28 cellular contexts compared by ENCODE assay signal in the genomic region with DNA sequence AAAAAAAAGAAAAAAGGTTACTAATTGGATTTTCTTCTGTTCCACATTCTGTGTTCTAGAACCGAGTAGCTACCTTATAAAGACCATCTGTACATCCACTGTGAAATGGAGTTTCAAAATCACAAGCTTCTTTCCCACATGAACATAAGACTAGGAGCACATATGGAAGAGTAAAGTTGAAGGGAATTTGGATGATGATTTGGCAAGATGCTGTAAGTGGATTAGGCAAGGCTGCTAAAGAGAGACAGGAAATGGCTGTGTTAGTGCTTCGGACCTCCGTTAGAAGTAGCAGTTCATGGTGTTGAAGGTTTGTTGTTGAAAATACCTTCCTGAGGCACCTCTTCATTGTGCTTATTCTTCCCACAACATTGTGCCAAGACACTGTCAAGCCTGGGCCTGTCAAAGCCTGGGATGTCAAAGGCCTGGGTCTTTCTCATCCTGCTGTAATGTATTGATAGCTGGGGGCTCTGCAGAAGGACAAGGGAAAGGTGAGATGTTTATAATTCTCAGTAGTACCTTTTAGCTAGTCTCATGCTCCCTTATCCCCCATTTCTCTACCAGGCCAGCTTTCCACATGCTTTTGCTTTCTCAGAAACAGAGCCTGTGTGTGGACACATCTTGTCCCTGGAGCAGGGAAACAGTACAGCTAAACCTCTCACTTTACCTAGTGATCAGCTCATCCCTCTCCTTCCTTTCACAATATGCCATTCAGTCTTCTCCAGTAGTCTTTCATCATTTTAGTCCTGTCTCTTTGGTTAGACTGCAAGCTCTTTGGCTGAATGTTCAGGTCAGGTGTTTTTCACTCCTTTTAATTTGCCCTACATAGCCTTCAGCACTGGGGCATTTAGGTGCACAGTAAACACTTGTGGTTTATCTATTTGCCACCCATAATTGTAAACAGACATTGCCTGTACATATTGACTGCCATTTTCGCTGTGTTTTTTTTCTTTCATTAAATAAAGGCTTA. TPM values are rescaled to one million over a fixed set of nuclear protein-coding genes. Genes with fewer than 3 reads are reported as not detected.
DNase-seq lines count a peak whose midpoint lies in the region; ATAC-seq, FAIRE-seq and TF ChIP-seq lines count a peak whose summit lies in the region.
"Had no signal": no experiment of that assay in that cellular context is flagged by ENCODE, and none has a peak within 500 bp of the region (broad histone marks: within the 10 kb centered on the region; RNA-seq: fewer than 3 reads in every experiment).

No MANE protein-coding gene starts in this region.

- 61 to 71% (median 68%) methylated on average over 4 of the region's 4 CpGs for WGBS in psoas muscle, 3 donors

- TF ChIP-seq CTCF in cardiac fibroblast (IDR thresholded peaks at IDR 0.05; ENCODE audit: low read depth, low read length) = no peak
- no peak for TF ChIP-seq CTCF in psoas muscle (IDR thresholded peaks at IDR 0.05)

- no peak for FAIRE-seq in GM12892 (lab: Jason Lieb, UNC)
- FAIRE-seq: A549, D721Med, GM19239, kidney had no signal

- DNase-seq in NCI-H82 (lab: John Stamatoyannopoulos, UW) (peak; percentile 10), NCI-H82 treated with DMSO at 0.1 percent for 48 hours (lab: John Stamatoyannopoulos, UW; ENCODE audit: unreplicated experiment) (no peak), cardiac fibroblast (ENCODE audit: low read depth in 2 of 2) (peak; percentile 43 to 63), fibroblast of the conjunctiva (ENCODE audit: low read depth) (peak; percentile 8), psoas muscle (no peak), GM12892 (ENCODE audit: insufficient read length) (no peak), amniotic stem cell (lab: John Stamatoyannopoulos, UW) (no peak)
- DNase-seq: activated CD4-positive, alpha-beta T cell treated with anti-CD3 and anti-CD28 coated beads, Interleukin-2, amount 50 U/mL, for 1 hour; activated CD8-positive, alpha-beta memory T cell treated with anti-CD3 and anti-CD28 coated beads, Interleukin-2, amount 50 U/mL, for 4 hours; activated effector memory CD4-positive, alpha-beta T cell treated with anti-CD3 and anti-CD28 coated beads, Interleukin-2, amount 50 U/mL, for 16 hours; hippocampal formation; kidney; NCI-H187; NCI-H446; stimulated activated naive B cell treated with anti-CD40 and anti-IgM and Interleukin-4, amounts not matched to agents 10 μg/mL and 1 μg/mL and 100 μg/mL, for 72 hours; T-helper 2 cell; testis had no signal

- ATAC-seq in psoas muscle (peak in 3 of 4 donors; percentile 60 to 70 (median 63)), GM21528 (IDR thresholded peaks at IDR 0.05; ENCODE audit: low FRiP score, unreplicated experiment) (no peak)
- ATAC-seq: A549; GM23338; natural killer cell treated with Interleukin-12 subunit alpha and Interleukin-12 subunit beta and Interleukin-15 and Interleukin-18, amount 100 ng/mL, for 72 hours; stimulated activated naive B cell treated with anti-CD40 and anti-IgM and Interleukin-4, amounts not matched to agents 10 μg/mL and 1 μg/mL and 100 μg/mL, for 72 hours had no signal

- no peak for TF ChIP-seq POLR2A in GM12892 (IDR thresholded peaks at IDR 0.05; ENCODE audit: low read depth, low read length)

- H3K27me3 ChIP-seq in psoas muscle (ENCODE audit: insufficient read depth in 3 of 3, low read length in 2 of 3) = no peaks in the 10 kb centered on the region
- H3K27me3 ChIP-seq: BLaER1 treated with 17β-estradiol and CSF1 and Interleukin-3, amounts not matched to agents 10 nM and 100 nM; cardiac muscle cell; testis had no signal

- H3K9me3 ChIP-seq in psoas muscle = no peaks in the 10 kb centered on the region
- H3K9me3 ChIP-seq: testis had no signal

- H3K4me1 ChIP-seq in psoas muscle = peaks cover 5% of the 10 kb centered on the region
- H3K4me1 ChIP-seq: BLaER1 treated with 17β-estradiol and CSF1 and Interleukin-3, amounts not matched to agents 10 nM and 100 nM; parathyroid adenoma; testis had no signal

- H3K27ac ChIP-seq in psoas muscle = no peak overlapping the region
- H3K27ac ChIP-seq: A549; BLaER1 treated with 17β-estradiol and CSF1 and Interleukin-3, amounts not matched to agents 10 nM and 100 nM; cardiac muscle cell; parathyroid adenoma; SK-N-MC; testis; VCaP had no signal

- intact Hi-C loops in psoas muscle (cut with DNase I) = loop anchor here in 1 of 2 donors (10.0 kb wide), 1 partner anchor 69 kb away; the partner anchor contains the start of gene SGMS2

- H3K4me3 ChIP-seq in cardiac fibroblast (replicated peaks in 1 of 2; ENCODE audit: low read depth in 2 of 2, low read length in 2 of 2) (no peak overlapping the region), psoas muscle (no peak overlapping the region)
- H3K4me3 ChIP-seq: A549; BLaER1 treated with 17β-estradiol and CSF1 and Interleukin-3, amounts not matched to agents 10 nM and 100 nM; cardiac muscle cell; GM23338; SK-N-MC; testis had no signal

- no peaks in the 10 kb centered on the region for H3K36me3 ChIP-seq in psoas muscle (ENCODE audit: insufficient read depth in 1 of 2, low read depth in 1 of 2)
- H3K36me3 ChIP-seq: BLaER1 treated with 17β-estradiol and CSF1 and Interleukin-3, amounts not matched to agents 10 nM and 100 nM; cardiac muscle cell had no signal

RNA-seq across cellular contexts. Expression of gene CYP2U1, which starts 37.9 kb away (rescaled TPM):
- total RNA-seq in psoas muscle = 1 to 10 TPM; 2.4 to 4.5 (median 3.9) TPM
- polyA plus RNA-seq in psoas muscle = 1 to 10 TPM in 2 of 3 donors, under 1 TPM in 1; 0.95 to 3.7 (median 1.9) TPM
- 2.2 TPM for polyA plus RNA-seq in GM12892 (2012; ENCODE audit: missing spikeins)

Comparison
In these comparisons a context has a peak if more than half of its experiments do, and no peak if none do; other contexts are left out.
1. DNase-seq: peak in NCI-H82 (single experiment), cardiac fibroblast (2 of 2) and fibroblast of the conjunctiva (single experiment); none in NCI-H82 treated with DMSO at 0.1 percent for 48 hours (single experiment), psoas muscle (0 of 2), GM12892 (single experiment) and amniotic stem cell (single experiment).